1 cellular context compared by ENCODE assay signal in the genomic region with DNA sequence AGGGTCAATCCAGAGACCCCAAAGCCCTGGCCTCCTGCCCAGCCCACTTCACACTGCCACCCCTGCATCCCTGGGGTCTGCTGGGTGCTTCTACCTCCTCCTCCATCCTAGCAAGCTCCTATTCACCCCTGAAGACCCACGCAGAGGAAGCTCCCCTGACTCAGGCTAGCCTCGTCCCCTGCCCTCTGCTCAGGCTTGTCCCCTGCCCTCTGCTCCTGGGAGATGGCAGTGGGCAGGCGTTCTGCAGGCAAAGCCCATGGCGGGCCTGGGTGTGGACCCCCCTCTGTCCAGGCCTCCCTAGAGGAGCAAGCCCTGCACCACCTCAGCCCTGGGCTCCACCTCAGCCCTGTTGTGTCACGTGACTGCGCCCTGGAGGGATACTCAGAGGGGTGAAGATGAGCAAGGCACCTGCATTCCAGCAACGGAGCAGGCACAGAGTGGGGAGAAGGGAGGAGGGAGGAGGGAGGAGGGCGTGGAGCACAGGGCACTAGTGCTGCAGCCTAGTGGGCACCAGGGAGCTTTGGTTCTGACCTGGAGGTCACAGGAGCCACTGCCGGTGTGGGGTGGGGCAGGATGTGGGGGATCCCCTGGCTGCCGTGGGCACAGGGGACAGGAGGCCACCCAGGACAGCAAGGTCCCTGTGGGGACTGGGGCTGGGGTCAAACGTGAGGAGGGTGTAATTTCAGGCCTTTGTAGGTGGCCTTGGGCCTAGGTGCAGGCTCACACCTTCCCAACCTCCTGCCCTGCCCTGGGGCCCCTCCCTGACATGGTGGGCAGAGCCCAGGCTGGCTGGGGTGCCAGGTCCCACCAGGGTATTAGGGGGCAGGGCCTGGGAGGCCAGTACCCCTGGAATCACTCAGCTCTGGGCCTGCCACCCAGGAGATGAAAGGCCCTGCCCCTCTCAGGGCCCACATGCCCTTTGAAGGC.
TF ChIP-seq lines count a peak whose summit lies in the region.

No MANE protein-coding gene starts in this region.

TF ChIP-seq in HepG2, 621 proteins besides CTCF, POLR2A, EP300 and RAD21 (continued from another document and continues in another):
- TF ChIP-seq, protein P1, sequence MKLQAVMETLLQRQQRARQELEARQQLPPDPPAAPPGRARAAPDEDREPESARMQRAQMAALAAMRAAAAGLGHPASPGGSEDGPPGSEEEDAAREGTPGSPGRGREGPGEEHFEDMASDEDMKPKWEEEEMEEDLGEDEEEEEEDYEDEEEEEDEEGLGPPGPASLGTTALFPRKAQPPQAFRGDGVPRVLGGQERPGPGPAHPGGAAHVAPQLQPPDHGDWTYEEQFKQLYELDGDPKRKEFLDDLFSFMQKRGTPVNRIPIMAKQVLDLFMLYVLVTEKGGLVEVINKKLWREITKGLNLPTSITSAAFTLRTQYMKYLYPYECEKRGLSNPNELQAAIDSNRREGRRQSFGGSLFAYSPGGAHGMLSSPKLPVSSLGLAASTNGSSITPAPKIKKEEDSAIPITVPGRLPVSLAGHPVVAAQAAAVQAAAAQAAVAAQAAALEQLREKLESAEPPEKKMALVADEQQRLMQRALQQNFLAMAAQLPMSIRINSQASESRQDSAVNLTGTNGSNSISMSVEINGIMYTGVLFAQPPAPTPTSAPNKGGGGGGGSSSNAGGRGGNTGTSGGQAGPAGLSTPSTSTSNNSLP (IDR thresholded peaks at IDR 0.05; ENCODE audit: low read depth, low read length) = no peak
- TF ChIP-seq HDAC2 (CRISPR knock-in tag; IDR thresholded peaks at IDR 0.05) (peak; percentile 33; the same call in 1 of the 2 replicates), ZC3H13 (CRISPR knock-in tag; IDR thresholded peaks at IDR 0.05) (peak; percentile 73), MYNN (CRISPR knock-in tag; IDR thresholded peaks at IDR 0.05; ENCODE audit: low read depth) (no peak), CHCHD3 (CRISPR knock-in tag; IDR thresholded peaks at IDR 0.05) (no peak), ZBTB40 (IDR thresholded peaks at IDR 0.05) (no peak), ZBTB40 (CRISPR knock-in tag; IDR thresholded peaks at IDR 0.05) (peak; percentile 1; the same call in 1 of the 2 replicates), ZNF598 (CRISPR knock-in tag; IDR thresholded peaks at IDR 0.05; ENCODE audit: borderline replicate concordance) (0 out of 2 replicates have a peak, but pooled peaks have one; percentile 34), SIN3B (IDR thresholded peaks at IDR 0.05; ENCODE audit: low read length) (no peak), NONO (IDR thresholded peaks at IDR 0.05) (no peak), NONO (CRISPR knock-in tag; conservative IDR thresholded peaks at IDR 0.05) (peak; percentile 72; the same call in 1 of the 2 replicates), ZNF24 (IDR thresholded peaks at IDR 0.05) (no peak), ZNF30 (CRISPR knock-in tag; IDR thresholded peaks at IDR 0.05) (no peak), POLR2AphosphoS5 (IDR thresholded peaks at IDR 0.05; ENCODE audit: low read depth, low read length) (0 out of 2 replicates have a peak, but pooled peaks have one; percentile 35), SP5 (CRISPR knock-in tag; IDR thresholded peaks at IDR 0.05; ENCODE audit: borderline replicate concordance, low read depth) (peak; percentile 41), LCORL (IDR thresholded peaks at IDR 0.05) (no peak), LCORL (CRISPR knock-in tag; IDR thresholded peaks at IDR 0.05) (no peak), RARA (CRISPR knock-in tag; IDR thresholded peaks at IDR 0.05) (0 out of 2 replicates have a peak, but pooled peaks have one; percentile 19), RFXANK (CRISPR knock-in tag; IDR thresholded peaks at IDR 0.05) (no peak), HNRNPH1 (optimal IDR thresholded peaks at IDR 0.05; ENCODE audit: low read depth, low read length) (no peak), ZNF160 (CRISPR knock-in tag; IDR thresholded peaks at IDR 0.05) (no peak), ZSCAN25 (CRISPR knock-in tag; IDR thresholded peaks at IDR 0.05) (peak; percentile 39; the same call in 1 of the 2 replicates), ZNF547 (CRISPR knock-in tag; IDR thresholded peaks at IDR 0.05) (0 out of 2 replicates have a peak, but pooled peaks have one; percentile 45), ZNF772 (CRISPR knock-in tag; IDR thresholded peaks at IDR 0.05) (no peak), KDM2A (CRISPR knock-in tag; IDR thresholded peaks at IDR 0.05; ENCODE audit: borderline replicate concordance, low read depth) (no peak), ZNF17 (CRISPR knock-in tag; IDR thresholded peaks at IDR 0.05) (no peak), ZNF619 (CRISPR knock-in tag; IDR thresholded peaks at IDR 0.05) (0 out of 2 replicates have a peak, but pooled peaks have one; percentile 5), GATA4 (IDR thresholded peaks at IDR 0.05; ENCODE audit: borderline replicate concordance, low read depth) (no peak), BCLAF1 (IDR thresholded peaks at IDR 0.05) (no peak), GATAD2A (CRISPR knock-in tag; IDR thresholded peaks at IDR 0.05) (0 out of 2 replicates have a peak, but pooled peaks have one; percentile 18), REL (CRISPR knock-in tag; conservative IDR thresholded peaks at IDR 0.05) (0 out of 2 replicates have a peak, but pooled peaks have one; percentile 39), GFI1 (CRISPR knock-in tag; IDR thresholded peaks at IDR 0.05; ENCODE audit: borderline replicate concordance) (no peak), BHLHE40 (IDR thresholded peaks at IDR 0.05; ENCODE audit: low read length) (peak; percentile 20; the same call in 1 of the 2 replicates)
- TF ChIP-seq, protein P2, sequence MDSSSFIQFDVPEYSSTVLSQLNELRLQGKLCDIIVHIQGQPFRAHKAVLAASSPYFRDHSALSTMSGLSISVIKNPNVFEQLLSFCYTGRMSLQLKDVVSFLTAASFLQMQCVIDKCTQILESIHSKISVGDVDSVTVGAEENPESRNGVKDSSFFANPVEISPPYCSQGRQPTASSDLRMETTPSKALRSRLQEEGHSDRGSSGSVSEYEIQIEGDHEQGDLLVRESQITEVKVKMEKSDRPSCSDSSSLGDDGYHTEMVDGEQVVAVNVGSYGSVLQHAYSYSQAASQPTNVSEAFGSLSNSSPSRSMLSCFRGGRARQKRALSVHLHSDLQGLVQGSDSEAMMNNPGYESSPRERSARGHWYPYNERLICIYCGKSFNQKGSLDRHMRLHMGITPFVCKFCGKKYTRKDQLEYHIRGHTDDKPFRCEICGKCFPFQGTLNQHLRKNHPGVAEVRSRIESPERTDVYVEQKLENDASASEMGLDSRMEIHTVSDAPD (CRISPR knock-in tag; IDR thresholded peaks at IDR 0.05) = no peak
- TF ChIP-seq, protein P3, sequence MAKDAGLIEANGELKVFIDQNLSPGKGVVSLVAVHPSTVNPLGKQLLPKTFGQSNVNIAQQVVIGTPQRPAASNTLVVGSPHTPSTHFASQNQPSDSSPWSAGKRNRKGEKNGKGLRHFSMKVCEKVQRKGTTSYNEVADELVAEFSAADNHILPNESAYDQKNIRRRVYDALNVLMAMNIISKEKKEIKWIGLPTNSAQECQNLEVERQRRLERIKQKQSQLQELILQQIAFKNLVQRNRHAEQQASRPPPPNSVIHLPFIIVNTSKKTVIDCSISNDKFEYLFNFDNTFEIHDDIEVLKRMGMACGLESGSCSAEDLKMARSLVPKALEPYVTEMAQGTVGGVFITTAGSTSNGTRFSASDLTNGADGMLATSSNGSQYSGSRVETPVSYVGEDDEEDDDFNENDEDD (CRISPR knock-in tag; IDR thresholded peaks at IDR 0.05; ENCODE audit: borderline replicate concordance) = peak; percentile 45; the same call in 1 of the 2 replicates
- TF ChIP-seq, protein P4, sequence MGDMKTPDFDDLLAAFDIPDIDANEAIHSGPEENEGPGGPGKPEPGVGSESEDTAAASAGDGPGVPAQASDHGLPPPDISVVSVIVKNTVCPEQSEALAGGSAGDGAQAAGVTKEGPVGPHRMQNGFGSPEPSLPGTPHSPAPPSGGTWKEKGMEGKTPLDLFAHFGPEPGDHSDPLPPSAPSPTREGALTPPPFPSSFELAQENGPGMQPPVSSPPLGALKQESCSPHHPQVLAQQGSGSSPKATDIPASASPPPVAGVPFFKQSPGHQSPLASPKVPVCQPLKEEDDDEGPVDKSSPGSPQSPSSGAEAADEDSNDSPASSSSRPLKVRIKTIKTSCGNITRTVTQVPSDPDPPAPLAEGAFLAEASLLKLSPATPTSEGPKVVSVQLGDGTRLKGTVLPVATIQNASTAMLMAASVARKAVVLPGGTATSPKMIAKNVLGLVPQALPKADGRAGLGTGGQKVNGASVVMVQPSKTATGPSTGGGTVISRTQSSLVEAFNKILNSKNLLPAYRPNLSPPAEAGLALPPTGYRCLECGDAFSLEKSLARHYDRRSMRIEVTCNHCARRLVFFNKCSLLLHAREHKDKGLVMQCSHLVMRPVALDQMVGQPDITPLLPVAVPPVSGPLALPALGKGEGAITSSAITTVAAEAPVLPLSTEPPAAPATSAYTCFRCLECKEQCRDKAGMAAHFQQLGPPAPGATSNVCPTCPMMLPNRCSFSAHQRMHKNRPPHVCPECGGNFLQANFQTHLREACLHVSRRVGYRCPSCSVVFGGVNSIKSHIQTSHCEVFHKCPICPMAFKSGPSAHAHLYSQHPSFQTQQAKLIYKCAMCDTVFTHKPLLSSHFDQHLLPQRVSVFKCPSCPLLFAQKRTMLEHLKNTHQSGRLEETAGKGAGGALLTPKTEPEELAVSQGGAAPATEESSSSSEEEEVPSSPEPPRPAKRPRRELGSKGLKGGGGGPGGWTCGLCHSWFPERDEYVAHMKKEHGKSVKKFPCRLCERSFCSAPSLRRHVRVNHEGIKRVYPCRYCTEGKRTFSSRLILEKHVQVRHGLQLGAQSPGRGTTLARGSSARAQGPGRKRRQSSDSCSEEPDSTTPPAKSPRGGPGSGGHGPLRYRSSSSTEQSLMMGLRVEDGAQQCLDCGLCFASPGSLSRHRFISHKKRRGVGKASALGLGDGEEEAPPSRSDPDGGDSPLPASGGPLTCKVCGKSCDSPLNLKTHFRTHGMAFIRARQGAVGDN (CRISPR knock-in tag; IDR thresholded peaks at IDR 0.05) = no peak
